Comparison of ENCODE assay signal across 28 cellular contexts in the genomic region with DNA sequence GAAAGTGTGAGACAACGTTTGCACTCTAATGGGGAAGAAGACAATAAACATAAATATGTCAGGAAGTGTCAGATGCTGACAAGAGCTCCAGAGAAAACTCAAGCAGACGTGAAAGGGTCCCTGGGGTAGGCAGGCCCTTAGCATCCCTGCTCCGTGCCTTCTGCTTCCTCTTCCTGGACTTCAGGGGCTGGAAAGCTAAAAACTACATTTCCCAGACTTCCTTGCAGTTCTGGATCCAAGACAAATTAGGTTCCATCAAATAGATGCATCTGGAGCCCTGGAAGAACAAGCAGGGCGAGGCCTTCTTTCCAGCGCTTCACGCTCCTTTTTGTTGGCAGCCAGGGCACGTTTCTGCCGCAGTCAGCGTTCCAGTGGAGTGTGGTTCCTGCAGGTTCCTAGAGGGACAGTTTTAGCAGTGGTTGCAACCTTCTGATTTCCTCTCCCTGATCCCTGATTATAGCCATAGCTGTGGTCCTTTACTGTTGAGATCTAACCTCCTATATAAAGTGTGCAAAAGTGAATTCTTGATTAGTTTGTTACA. TPM values are rescaled to one million over a fixed set of nuclear protein-coding genes. Genes with fewer than 3 reads are reported as not detected.
"Had no signal": no experiment of that assay in that cellular context is flagged by ENCODE, and none has a peak within 500 bp of the region (broad histone marks: within the 10 kb centered on the region; RNA-seq: fewer than 3 reads in every experiment).

No MANE protein-coding gene starts in this region.

- H3K27me3 ChIP-seq: cardiac muscle cell, gastroesophageal sphincter, sigmoid colon, testis, vagina had no signal

- DNase-seq: activated CD4-positive, alpha-beta T cell treated with anti-CD3 and anti-CD28 coated beads for 1 hour; activated CD4-positive, alpha-beta T cell treated with anti-CD3 and anti-CD28 coated beads, Interleukin-2, amount 50 U/mL, for 1 hour; activated CD8-positive, alpha-beta T cell treated with anti-CD3 and anti-CD28 coated beads, Interleukin-2, amount 10 ng/mL, durations not matched to agents 7 days and 5 days; activated gamma-delta T cell; activated naive CD4-positive, alpha-beta T cell treated with anti-CD3 and anti-CD28 coated beads, Interleukin-2, amount 50 U/mL, for 16 hours; activated naive CD8-positive, alpha-beta T cell treated with anti-CD3 and anti-CD28 coated beads, Interleukin-2, amount 50 U/mL, for 24 hours; cortex of kidney; endodermal cell; esophagus squamous epithelium; heart left ventricle; islet precursor cell; left cardiac atrium; mucosa of descending colon; posterior cingulate gyrus; sigmoid colon; stimulated activated CD4-positive, alpha-beta T cell treated with anti-CD3 and anti-CD28 coated beads, Interleukin-15, amount 100 ng/mL, for 24 hours; stimulated activated CD8-positive, alpha-beta memory T cell treated with anti-CD3 and anti-CD28 coated beads, Interleukin-4, amount 100 ng/mL, for 48 hours; stimulated activated naive B cell treated with anti-CD40 and anti-IgM and Interleukin-4, amounts not matched to agents 10 μg/mL and 1 μg/mL and 100 μg/mL, for 72 hours; testis; trophoblast cell; WERI-Rb-1 had no signal

- H3K4me3 Mint-ChIP-seq: activated CD8-positive, alpha-beta T cell treated with anti-CD3 and anti-CD28 coated beads, Interleukin-2, amount 10 ng/mL, durations not matched to agents 7 days and 5 days; activated naive CD8-positive, alpha-beta T cell treated with anti-CD3 and anti-CD28 coated beads, Interleukin-2, amount 50 U/mL, for 24 hours; activated T-helper 1 cell treated with anti-CD3 and anti-CD28 coated beads, Interleukin-12 subunit alpha, Interleukin-12 subunit beta, Interleukin-2, Interleukin-4 antibody, amounts not matched to agents 30 ng/mL and 10 ng/mL and 1 ng/mL, durations not matched to agents 14 hours and 24 hours and 36 hours; endodermal cell; memory B cell; stimulated activated naive B cell treated with anti-CD40 and anti-IgM and Interleukin-4, amounts not matched to agents 10 μg/mL and 1 μg/mL and 100 μg/mL, for 72 hours had no signal

- H3K36me3 ChIP-seq: cardiac muscle cell, esophagus squamous epithelium, gastroesophageal sphincter, heart left ventricle, sigmoid colon, vagina, WERI-Rb-1 had no signal

- H3K4me2 ChIP-seq: smooth muscle cell had no signal

- H3K4me3 ChIP-seq: cardiac muscle cell, esophagus squamous epithelium, gastroesophageal sphincter, heart left ventricle, mucosa of descending colon, sigmoid colon, smooth muscle cell, testis, vagina had no signal

- H3K9me3 Mint-ChIP-seq: endodermal cell had no signal

- FAIRE-seq: TTC549 had no signal

- H3K27ac ChIP-seq: cardiac muscle cell, esophagus squamous epithelium, gastroesophageal sphincter, heart left ventricle, sigmoid colon, testis, vagina, WERI-Rb-1 had no signal

- H3K4me1 ChIP-seq: esophagus squamous epithelium, gastroesophageal sphincter, heart left ventricle, sigmoid colon, testis, vagina had no signal

- H3K9me3 ChIP-seq: mucosa of descending colon, testis, vagina had no signal

- H3K27ac Mint-ChIP-seq: activated CD8-positive, alpha-beta T cell treated with anti-CD3 and anti-CD28 coated beads, Interleukin-2, amount 10 ng/mL, durations not matched to agents 7 days and 5 days; activated naive CD8-positive, alpha-beta T cell treated with anti-CD3 and anti-CD28 coated beads, Interleukin-2, amount 50 U/mL, for 24 hours; activated T-helper 1 cell treated with anti-CD3 and anti-CD28 coated beads, Interleukin-12 subunit alpha, Interleukin-12 subunit beta, Interleukin-2, Interleukin-4 antibody, amounts not matched to agents 30 ng/mL and 10 ng/mL and 1 ng/mL, durations not matched to agents 14 hours and 24 hours and 36 hours; endodermal cell; memory B cell; stimulated activated naive B cell treated with anti-CD40 and anti-IgM and Interleukin-4, amounts not matched to agents 10 μg/mL and 1 μg/mL and 100 μg/mL, for 72 hours had no signal

- H3K4me1 Mint-ChIP-seq: activated naive CD8-positive, alpha-beta T cell treated with anti-CD3 and anti-CD28 coated beads, Interleukin-2, amount 50 U/mL, for 24 hours; memory B cell; stimulated activated naive B cell treated with anti-CD40 and anti-IgM and Interleukin-4, amounts not matched to agents 10 μg/mL and 1 μg/mL and 100 μg/mL, for 72 hours had no signal

- H3K36me3 Mint-ChIP-seq: memory B cell had no signal

RNA-seq across cellular contexts. Expression of gene MSX1, which starts 53.6 kb away (rescaled TPM):
- total RNA-seq: activated CD8-positive, alpha-beta T cell treated with anti-CD3 and anti-CD28 coated beads, Interleukin-2, amount 10 ng/mL, durations not matched to agents 7 days and 5 days; activated T-helper 1 cell treated with anti-CD3 and anti-CD28 coated beads, Interleukin-12 subunit alpha, Interleukin-12 subunit beta, Interleukin-2, Interleukin-4 antibody, amounts not matched to agents 30 ng/mL and 10 ng/mL and 1 ng/mL, durations not matched to agents 14 hours and 24 hours and 36 hours had no signal
